In the genomic region with DNA sequence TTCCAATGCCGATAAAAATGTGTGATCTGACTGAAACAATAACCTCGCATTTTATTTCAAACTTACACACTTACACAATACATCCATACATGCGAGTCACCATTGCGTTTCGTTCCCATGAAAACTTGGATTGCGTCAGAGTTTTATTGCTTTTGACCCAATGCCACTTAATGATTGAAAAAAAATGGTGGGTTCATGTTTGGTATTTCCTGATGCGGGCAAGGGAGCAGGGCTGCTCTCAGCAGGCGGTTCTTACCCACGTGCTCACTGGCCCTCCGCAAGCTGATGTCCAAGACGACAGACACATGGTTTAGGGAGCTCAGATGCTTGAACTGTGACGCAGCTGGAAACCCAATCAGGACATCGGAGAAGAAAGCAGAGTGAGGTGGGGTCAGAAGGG, we compare ENCODE assay signal across 1 cellular context.
TF ChIP-seq lines count a peak whose summit lies in the region.

No MANE protein-coding gene starts in this region.

TF ChIP-seq in H1, 55 proteins besides CTCF, POLR2A, EP300 and RAD21:
- TF ChIP-seq TBP (IDR thresholded peaks at IDR 0.05; ENCODE audit: low read depth, low read length) (no peak), TCF12 (IDR thresholded peaks at IDR 0.05; ENCODE audit: low read depth, low read length) (no peak), TAF7 (optimal IDR thresholded peaks at IDR 0.05; ENCODE audit: borderline replicate concordance, low read depth, low read length) (no peak), USF2 (IDR thresholded peaks at IDR 0.05; ENCODE audit: low read length) (no peak), CBX5 (IDR thresholded peaks at IDR 0.05; ENCODE audit: low read depth, low read length) (no peak), GTF2F1 (IDR thresholded peaks at IDR 0.05; ENCODE audit: borderline replicate concordance, low read depth, low read length) (no peak), EZH2 (IDR thresholded peaks at IDR 0.05; ENCODE audit: low read depth, low read length, severe bottlenecking) (no peak), RNF2 (IDR thresholded peaks at IDR 0.05; ENCODE audit: borderline replicate concordance, low read depth, low read length, missing control alignments, poor library complexity, severe bottlenecking) (no peak), BACH1 (IDR thresholded peaks at IDR 0.05; ENCODE audit: low read length) (no peak), SP1 (IDR thresholded peaks at IDR 0.05; ENCODE audit: low read depth, low read length) (no peak), TAF1 (IDR thresholded peaks at IDR 0.05; ENCODE audit: low read depth, low read length) (no peak), CHD1 (IDR thresholded peaks at IDR 0.05; ENCODE audit: low read depth, low read length) (no peak), SIX5 (IDR thresholded peaks at IDR 0.05; ENCODE audit: low read depth, low read length) (no peak), HDAC2 (IDR thresholded peaks at IDR 0.05; ENCODE audit: borderline replicate concordance in 1 of 2, low read depth in 2 of 2, low read length in 2 of 2) (no peak), TEAD4 (IDR thresholded peaks at IDR 0.05; ENCODE audit: low read depth, low read length) (no peak), CREB1 (IDR thresholded peaks at IDR 0.05) (no peak), CEBPB (IDR thresholded peaks at IDR 0.05; ENCODE audit: low read depth, low read length) (no peak)
